27 cellular contexts compared by ENCODE assay signal in the genomic region with DNA sequence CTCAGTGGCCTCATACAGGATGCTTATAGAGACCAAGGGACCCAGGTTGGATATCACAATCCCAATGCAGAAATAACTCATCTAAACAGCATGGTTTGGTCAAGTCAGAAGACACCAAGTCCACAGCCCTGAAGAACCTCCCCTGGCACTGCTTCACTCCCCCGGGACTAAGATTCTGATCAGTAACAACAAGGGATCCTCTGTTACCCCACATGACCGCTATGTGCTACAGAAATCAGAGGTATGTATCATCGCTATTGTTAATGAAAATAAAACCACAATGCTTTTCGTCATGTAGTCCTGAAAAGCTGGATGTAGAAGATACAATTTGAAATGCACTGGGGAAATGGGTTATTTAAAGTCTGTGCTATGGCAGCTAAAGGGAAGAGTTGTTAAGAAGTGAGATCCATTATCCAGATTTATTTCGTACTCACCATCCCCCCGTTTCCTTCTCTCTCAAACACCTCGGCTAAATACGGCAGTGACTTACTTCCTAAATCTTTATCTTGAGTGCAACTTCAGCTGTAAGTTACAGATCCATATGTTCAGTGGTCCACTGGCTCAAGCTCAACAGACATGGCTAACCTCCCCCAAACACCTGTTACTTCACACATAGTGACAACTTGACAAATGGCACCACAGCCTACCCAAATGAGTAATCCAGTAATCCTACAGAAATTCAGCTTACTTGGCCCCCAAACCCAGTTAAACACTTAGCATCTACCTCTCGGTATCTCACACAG.
A peak's percentile ranks its signal among the peaks of the same experiment; 100 is the strongest.
DNase-seq lines count a peak whose midpoint lies in the region; ATAC-seq, FAIRE-seq and TF ChIP-seq lines count a peak whose summit lies in the region.
"Had no signal": no experiment of that assay in that cellular context is flagged by ENCODE, and none has a peak within 500 bp of the region (broad histone marks: within the 10 kb centered on the region; RNA-seq: fewer than 3 reads in every experiment).

No MANE protein-coding gene starts in this region.

- no peaks in the 10 kb centered on the region for H3K9me1 ChIP-seq in endothelial cell of umbilical vein (replicated peaks; ENCODE audit: control insufficient read depth, extremely low read depth, insufficient read depth, low read length)

- peak overlapping the region; percentile 23 for H3K27ac Mint-ChIP-seq in neural progenitor cell
- H3K27ac Mint-ChIP-seq: activated CD4-positive, alpha-beta T cell treated with anti-CD3 and anti-CD28 coated beads for 36 hours; CD4-positive, alpha-beta memory T cell; immature natural killer cell; mesothelial cell of epicardium; T-cell had no signal

- H3K9ac ChIP-seq in endothelial cell of umbilical vein (replicated peaks; ENCODE audit: extremely low read depth, insufficient read depth, low read length) (no peak overlapping the region), neural progenitor cell (no peak overlapping the region)

- H3K27ac ChIP-seq in endothelial cell of umbilical vein (ENCODE audit: insufficient read depth, low read depth, low read length): no peak overlapping the region
- H3K27ac ChIP-seq in neural progenitor cell: no peak overlapping the region
- H3K27ac ChIP-seq in spleen: no peak overlapping the region
- H3K27ac ChIP-seq: body of pancreas, hepatocyte, left lung, prostate gland, sigmoid colon, upper lobe of left lung had no signal

- DNase-seq in HTR-8/SVneo (ENCODE audit: insufficient read length, low spot score) (no peak), NCI-H82 (lab: John Stamatoyannopoulos, UW) (peak; percentile 96), endothelial cell of umbilical vein (ENCODE audit: low read depth, low spot score) (no peak), neural progenitor cell (ENCODE audit: low spot score) (no peak), iPS-NIHi7 (ENCODE audit: extremely low spot score) (no peak), hepatic stellate cell (ENCODE audit: low spot score) (no peak), spleen (no peak)
- DNase-seq: activated CD4-positive, alpha-beta T cell treated with anti-CD3 and anti-CD28 coated beads for 36 hours; activated T-cell treated with anti-CD3 and anti-CD28 coated beads, Interleukin-2, amount 50 U/mL, for 4 hours; body of pancreas; CD4-positive, alpha-beta memory T cell; erythroblast; foreskin fibroblast; immature natural killer cell; left lung; NCI-H1417; NCI-H2081 treated with DMSO at 0.1 percent for 48 hours; SHP77 treated with DMSO at 0.1 percent for 48 hours; sigmoid colon; stimulated activated naive CD8-positive, alpha-beta T cell treated with anti-CD3 and anti-CD28 coated beads, Interleukin-15, amount 100 ng/mL, for 72 hours; T-cell had no signal

- H3K27me3 Mint-ChIP-seq in neural progenitor cell (ENCODE audit: insufficient read depth, low read depth): peaks cover 2% of the 10 kb centered on the region
- H3K27me3 Mint-ChIP-seq: stimulated activated naive CD8-positive, alpha-beta T cell treated with anti-CD3 and anti-CD28 coated beads, Interleukin-15, amount 100 ng/mL, for 72 hours had no signal

- no peaks in the 10 kb centered on the region for H3K27me3 ChIP-seq in endothelial cell of umbilical vein (ENCODE audit: control insufficient read depth in 2 of 2, insufficient read depth in 2 of 2, low read length in 2 of 2)
- H3K27me3 ChIP-seq in neural progenitor cell: no peaks in the 10 kb centered on the region
- H3K27me3 ChIP-seq in spleen (replicated peaks in 1 of 7): no peaks in the 10 kb centered on the region
- H3K27me3 ChIP-seq: body of pancreas, hepatocyte, left lung, sigmoid colon, upper lobe of left lung had no signal

- dilution Hi-C loops in endothelial cell of umbilical vein (cut with MboI; ENCODE audit: extremely low pct_ligation_motif_present, low sequenced_read_pairs): no loop called here

- H3K4me2 ChIP-seq in endothelial cell of umbilical vein (ENCODE audit: insufficient read depth, low read length) (no peak overlapping the region), neural progenitor cell (no peak overlapping the region)
- H3K4me2 ChIP-seq: hepatocyte had no signal

- H3K9me3 ChIP-seq in endothelial cell of umbilical vein (replicated peaks; ENCODE audit: control insufficient read depth, insufficient read depth, low read length) (no peaks in the 10 kb centered on the region), neural progenitor cell (ENCODE audit: low read depth) (no peaks in the 10 kb centered on the region), spleen (no peaks in the 10 kb centered on the region)
- H3K9me3 ChIP-seq: body of pancreas, left lung, prostate gland, sigmoid colon, upper lobe of left lung had no signal

- no peak overlapping the region for H3K4me3 Mint-ChIP-seq in neural progenitor cell
- H3K4me3 Mint-ChIP-seq: activated CD4-positive, alpha-beta T cell treated with anti-CD3 and anti-CD28 coated beads for 36 hours; activated T-cell treated with anti-CD3 and anti-CD28 coated beads, Interleukin-2, amount 50 U/mL, for 4 hours; immature natural killer cell; mesothelial cell of epicardium; stimulated activated naive CD8-positive, alpha-beta T cell treated with anti-CD3 and anti-CD28 coated beads, Interleukin-15, amount 100 ng/mL, for 72 hours; T-cell had no signal

- H4K20me1 ChIP-seq in endothelial cell of umbilical vein (replicated peaks; ENCODE audit: control insufficient read depth, extremely low read depth, insufficient read depth, low read length) (peaks cover 3% of the 10 kb centered on the region), neural progenitor cell (ENCODE audit: low read depth) (peaks cover 16% of the 10 kb centered on the region)

- H3K4me3 ChIP-seq in endothelial cell of umbilical vein (replicated peaks in 1 of 3; ENCODE audit: insufficient read depth in 1 of 3, low read depth in 1 of 3, low read length in 3 of 3) (no peak overlapping the region), neural progenitor cell (no peak overlapping the region), spleen (no peak overlapping the region)
- H3K4me3 ChIP-seq: body of pancreas, hepatocyte, left lung, prostate gland, sigmoid colon, upper lobe of left lung had no signal

- no peak for TF ChIP-seq POLR2A in endothelial cell of umbilical vein (IDR thresholded peaks at IDR 0.05; ENCODE audit: low read depth, low read length)
- no peak for TF ChIP-seq POLR2A in spleen (IDR thresholded peaks at IDR 0.05)

- CTCF ChIA-PET in endothelial cell of umbilical vein (lab: Charles Lee): interaction anchor here (0.7 to 1.2 kb wide), 4 partner anchors 16 to 383 kb away, joined by 3 to 4 read pairs (median 3); no protein-coding TSS in a partner anchor

- 31 to 44% (median 33%) methylated on average over 9 of the region's 9 CpGs for WGBS in spleen, 5 donors

- no peak for TF ChIP-seq CTCF in endothelial cell of umbilical vein (IDR thresholded peaks at IDR 0.05; ENCODE audit: extremely low read depth in 1 of 2, insufficient read depth in 1 of 2, low read depth in 1 of 2, low read length in 2 of 2)
- TF ChIP-seq CTCF in neural progenitor cell (IDR thresholded peaks at IDR 0.05): no peak
- no peak for TF ChIP-seq CTCF in spleen (IDR thresholded peaks at IDR 0.05 in 8 of 11, conservative IDR thresholded peaks at IDR 0.05 in 3 of 11)

- H3K4me1 ChIP-seq in endothelial cell of umbilical vein (ENCODE audit: control insufficient read depth, extremely low read depth, insufficient read depth, low read length) (peaks cover 7% of the 10 kb centered on the region), neural progenitor cell (peaks cover 22% of the 10 kb centered on the region), spleen (peaks cover 0 to 19% (median 3%) of the 10 kb centered on the region in 6 donors)
- H3K4me1 ChIP-seq: left lung had no signal

- H3K36me3 ChIP-seq in endothelial cell of umbilical vein (ENCODE audit: control insufficient read depth in 2 of 2, extremely low read depth in 1 of 2, insufficient read depth in 2 of 2, low read length in 2 of 2): peaks cover 0 to 3% of the 10 kb centered on the region in 2 experiments
- H3K36me3 ChIP-seq in neural progenitor cell: no peaks in the 10 kb centered on the region
- no peaks in the 10 kb centered on the region for H3K36me3 ChIP-seq in spleen
- H3K36me3 ChIP-seq: left lung, prostate gland, sigmoid colon, upper lobe of left lung had no signal

- H3F3A ChIP-seq in neural progenitor cell (ENCODE audit: low read depth): peaks cover 11% of the 10 kb centered on the region

- POLR2A ChIA-PET in endothelial cell of umbilical vein (lab: Charles Lee): no interaction called here

- no peak for ATAC-seq in HG03460 (IDR thresholded peaks at IDR 0.05; ENCODE audit: unreplicated experiment)
- ATAC-seq: activated CD4-positive, alpha-beta T cell treated with anti-CD3 and anti-CD28 coated beads for 36 hours; body of pancreas; left lung; Panc1; stimulated activated naive CD8-positive, alpha-beta T cell treated with anti-CD3 and anti-CD28 coated beads, Interleukin-15, amount 100 ng/mL, for 72 hours; T-cell had no signal

- H3K9me3 Mint-ChIP-seq in neural progenitor cell: no peaks in the 10 kb centered on the region
- H3K9me3 Mint-ChIP-seq: activated T-cell treated with anti-CD3 and anti-CD28 coated beads, Interleukin-2, amount 50 U/mL, for 4 hours; mesothelial cell of epicardium; stimulated activated naive CD8-positive, alpha-beta T cell treated with anti-CD3 and anti-CD28 coated beads, Interleukin-15, amount 100 ng/mL, for 72 hours; T-cell had no signal

- FAIRE-seq in HTR-8/SVneo (lab: Jason Lieb, UNC): peak; percentile 52
- FAIRE-seq in endothelial cell of umbilical vein (lab: Jason Lieb, UNC): peak; percentile 4

- peaks cover 6% of the 10 kb centered on the region for H3K36me3 Mint-ChIP-seq in neural progenitor cell
- H3K36me3 Mint-ChIP-seq: CD4-positive, alpha-beta memory T cell; immature natural killer cell; mesothelial cell of epicardium; T-cell had no signal

- intact Hi-C loops in endothelial cell of umbilical vein (cut with micrococcal nuclease) (no loop called here), spleen (cut with DNase I; ENCODE audit: low total_unique reads) (no loop called here)

- BruUV-seq in endothelial cell of umbilical vein (replicated peaks; lab: Mats Ljungman, UMichigan): no TSS peak

- H2AFZ ChIP-seq in endothelial cell of umbilical vein (ENCODE audit: low read depth, low read length): no peak overlapping the region
- H2AFZ ChIP-seq in neural progenitor cell (replicated peaks): no peak overlapping the region
- H2AFZ ChIP-seq: hepatocyte had no signal

- H3K4me1 Mint-ChIP-seq in neural progenitor cell: peaks cover 20% of the 10 kb centered on the region
- H3K4me1 Mint-ChIP-seq: immature natural killer cell; stimulated activated naive CD8-positive, alpha-beta T cell treated with anti-CD3 and anti-CD28 coated beads, Interleukin-15, amount 100 ng/mL, for 72 hours had no signal

- H3K79me2 ChIP-seq in endothelial cell of umbilical vein (ENCODE audit: control insufficient read depth, insufficient read depth, low read length): peaks cover 94% of the 10 kb centered on the region
- peaks cover 53% of the 10 kb centered on the region for H3K79me2 ChIP-seq in neural progenitor cell (ENCODE audit: low read depth)

TF ChIP-seq in endothelial cell of umbilical vein, 7 proteins besides CTCF, POLR2A, EP300 and RAD21 (continues in another document):
- no peak for TF ChIP-seq POLR2AphosphoS5 (IDR thresholded peaks at IDR 0.05; ENCODE audit: insufficient read depth, low read depth, low read length)
- no peak for TF ChIP-seq JUN (IDR thresholded peaks at IDR 0.05; ENCODE audit: borderline replicate concordance, insufficient read depth, insufficient read length, low read depth)
- TF ChIP-seq MYC (IDR thresholded peaks at IDR 0.05; ENCODE audit: low read depth, low read length): no peak
